ENCODE assay signal across 12 cellular contexts in the genomic region with DNA sequence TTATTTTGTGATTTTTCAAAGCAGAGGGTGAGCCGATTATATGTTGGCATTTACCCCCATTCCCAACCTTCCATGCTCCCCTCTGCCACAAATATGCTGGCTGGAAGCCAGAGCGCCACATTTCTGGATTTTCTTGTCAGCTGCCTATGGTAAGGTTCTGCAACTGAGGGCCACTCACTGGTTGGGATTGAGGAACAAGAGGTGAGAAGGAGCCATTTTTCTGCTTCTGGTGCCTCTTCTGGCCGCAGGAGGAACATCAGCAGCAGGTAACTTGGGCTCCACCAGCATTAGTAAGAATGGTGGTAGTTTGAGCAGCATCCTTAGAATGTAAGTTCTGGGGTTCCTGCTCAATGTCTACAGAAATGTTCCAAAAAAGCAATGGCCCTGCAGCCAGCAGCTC.
DNase-seq lines count a peak whose midpoint lies in the region; ATAC-seq, FAIRE-seq and TF ChIP-seq lines count a peak whose summit lies in the region.
"Had no signal": no experiment of that assay in that cellular context is flagged by ENCODE, and none has a peak within 500 bp of the region (broad histone marks: within the 10 kb centered on the region; RNA-seq: fewer than 3 reads in every experiment).

No MANE protein-coding gene starts in this region.

- H3K14ac ChIP-seq in mesenchymal stem cell (ENCODE audit: low read length in 2 of 2) = no peak overlapping the region

- CTCF ChIA-PET in WTC11 (lab: Charles Lee) = interaction anchor here (1.4 kb wide), 1 partner anchor 130 kb away, joined by 6 read pairs; no protein-coding TSS in a partner anchor

- intact Hi-C loops in kidney (cut with DNase I) = no loop called here

- WGBS in mesenchymal stem cell = 54% methylated on average over 2 of the region's 3 CpGs

- no peak overlapping the region for H3K4me3 ChIP-seq in kidney (ENCODE audit: low read length in 2 of 2)
- no peak overlapping the region for H3K4me3 ChIP-seq in mesenchymal stem cell (ENCODE audit: insufficient read depth in 1 of 2, low read depth in 1 of 2, low read length in 2 of 2)

- H3K27me3 Mint-ChIP-seq in WTC11 (ENCODE audit: low read depth) = no peaks in the 10 kb centered on the region; the same call in 1 of the 2 replicates
- H3K27me3 Mint-ChIP-seq: central memory CD8-positive, alpha-beta T cell had no signal

- H4K8ac ChIP-seq in mesenchymal stem cell (ENCODE audit: low read length) = no peak overlapping the region

- no peak overlapping the region for H4K91ac ChIP-seq in mesenchymal stem cell (ENCODE audit: low read length)

- FAIRE-seq in kidney (lab: Jason Lieb, UNC) = no peak
- FAIRE-seq: A204.1 had no signal

- no peak overlapping the region for H3K4me2 ChIP-seq in mesenchymal stem cell (ENCODE audit: low read length, poor library complexity, severe bottlenecking)

- no peak overlapping the region for H2AFZ ChIP-seq in mesenchymal stem cell (ENCODE audit: low read depth, low read length)

- no peak overlapping the region for H2BK12ac ChIP-seq in mesenchymal stem cell (ENCODE audit: low read length in 2 of 2)

- H3K4me1 ChIP-seq in kidney (ENCODE audit: control insufficient read depth in 1 of 2, insufficient read depth in 1 of 2, low read depth in 1 of 2, low read length in 2 of 2) (no peaks in the 10 kb centered on the region), mesenchymal stem cell (ENCODE audit: control insufficient read depth, insufficient read depth, low read depth, low read length) (no peaks in the 10 kb centered on the region)

- no peaks in the 10 kb centered on the region; the same call in 1 of the 2 replicates for H3K9me3 Mint-ChIP-seq in WTC11
- H3K9me3 Mint-ChIP-seq: central memory CD8-positive, alpha-beta T cell had no signal

- TF ChIP-seq CTCF in WTC11 (IDR thresholded peaks at IDR 0.05) = no peak
- peak; percentile 26 for TF ChIP-seq CTCF in kidney (IDR thresholded peaks at IDR 0.05; ENCODE audit: borderline replicate concordance, extremely low read depth, insufficient read depth)

- no peaks in the 10 kb centered on the region for H3K4me1 Mint-ChIP-seq in WTC11
- H3K4me1 Mint-ChIP-seq: central memory CD8-positive, alpha-beta T cell had no signal

- H3K79me1 ChIP-seq in mesenchymal stem cell (replicated peaks; ENCODE audit: low read length, poor library complexity, severe bottlenecking) = no peaks in the 10 kb centered on the region

- H2BK5ac ChIP-seq in mesenchymal stem cell (ENCODE audit: low read depth, low read length, poor library complexity, severe bottlenecking) = no peak overlapping the region

- H2AK5ac ChIP-seq in mesenchymal stem cell (ENCODE audit: low read length, severe bottlenecking) = no peak overlapping the region

- H3K36me3 ChIP-seq in kidney (ENCODE audit: control insufficient read depth in 1 of 2, insufficient read depth in 2 of 2, low read length in 2 of 2) = no peaks in the 10 kb centered on the region
- H3K36me3 ChIP-seq in mesenchymal stem cell (ENCODE audit: control insufficient read depth in 1 of 2, insufficient read depth in 2 of 2, low read depth in 1 of 2, low read length in 2 of 2) = no peaks in the 10 kb centered on the region

- H3K4ac ChIP-seq in mesenchymal stem cell (ENCODE audit: low read depth in 1 of 2, low read length in 2 of 2) = no peak overlapping the region

- H3K9ac ChIP-seq in kidney (ENCODE audit: low read length in 2 of 2) (no peak overlapping the region), mesenchymal stem cell (ENCODE audit: low read length) (no peak overlapping the region)

- ATAC-seq in WTC11 = peak; percentile 95

- H2BK15ac ChIP-seq in mesenchymal stem cell (ENCODE audit: low read depth, poor library complexity, severe bottlenecking) = no peak overlapping the region

- no peak overlapping the region for H3K27ac ChIP-seq in kidney (ENCODE audit: low read depth in 2 of 2, low read length in 2 of 2)
- no peak overlapping the region for H3K27ac ChIP-seq in mesenchymal stem cell (ENCODE audit: low read length, poor library complexity, severe bottlenecking)
- H3K27ac ChIP-seq in substantia nigra (ENCODE audit: low read depth, low read length, poor library complexity, severe bottlenecking) = no peak overlapping the region

- no peaks in the 10 kb centered on the region for H3K36me3 Mint-ChIP-seq in WTC11

- DNase-seq in DMS 273 (lab: John Stamatoyannopoulos, UW; ENCODE audit: unreplicated experiment) (peak; percentile 49), DMS 273 treated with DMSO at 0.1 percent for 48 hours (lab: John Stamatoyannopoulos, UW) (no peak), HPDE6-E6E7 (ENCODE audit: extremely low spot score) (peak; percentile 9), WTC11 (ENCODE audit: low spot score) (peak; percentile 36), kidney (no peak), mesenchymal stem cell (no peak), substantia nigra (lab: John Stamatoyannopoulos, UW) (no peak), T1000 (lab: John Stamatoyannopoulos, UW) (no peak)
- DNase-seq: kidney glomerular epithelial cell; stimulated activated CD4-positive, alpha-beta T cell treated with anti-CD3 and anti-CD28 coated beads, Interleukin-12 subunit alpha, Interleukin-12 subunit beta, amount 100 ng/mL, for 4 hours had no signal

- H3K23ac ChIP-seq in mesenchymal stem cell (ENCODE audit: low read length in 2 of 2) = no peak overlapping the region

- POLR2A ChIA-PET in WTC11 (lab: Charles Lee) = no interaction called here

- no peaks in the 10 kb centered on the region for H3K27me3 ChIP-seq in mesenchymal stem cell (ENCODE audit: control insufficient read depth in 1 of 2, insufficient read depth in 1 of 2, low read length in 2 of 2)

- H3K9me3 ChIP-seq in kidney (ENCODE audit: control insufficient read depth in 1 of 2, low read length in 2 of 2) = no peaks in the 10 kb centered on the region
- no peaks in the 10 kb centered on the region for H3K9me3 ChIP-seq in mesenchymal stem cell (ENCODE audit: control insufficient read depth, low read length)

- no peak overlapping the region for H3K27ac Mint-ChIP-seq in WTC11

- no peak overlapping the region for H3K18ac ChIP-seq in mesenchymal stem cell (ENCODE audit: low read depth in 1 of 2, low read length in 2 of 2)

- no peak overlapping the region for H2BK120ac ChIP-seq in mesenchymal stem cell (ENCODE audit: low read depth, low read length)

- H3K4me3 Mint-ChIP-seq in WTC11 = no peak overlapping the region
- H3K4me3 Mint-ChIP-seq: central memory CD8-positive, alpha-beta T cell had no signal

TF ChIP-seq in WTC11, 78 proteins besides CTCF, POLR2A, EP300 and RAD21:
- no peak for TF ChIP-seq NFYB (CRISPR knock-in tag; conservative IDR thresholded peaks at IDR 0.05; ENCODE audit: low read depth)
- TF ChIP-seq IRF2 (CRISPR knock-in tag; IDR thresholded peaks at IDR 0.05; ENCODE audit: borderline replicate concordance, low read depth) = no peak

Comparison
In these comparisons a context has a peak if more than half of its experiments do, and no peak if none do; other contexts are left out.
1. DNase-seq: peak in DMS 273 (single experiment), HPDE6-E6E7 (single experiment) and WTC11 (single experiment); none in DMS 273 treated with DMSO at 0.1 percent for 48 hours (single experiment), kidney (single experiment), mesenchymal stem cell (single experiment), substantia nigra (0 of 49) and T1000 (single experiment).